ENCODE assay signal across 9 cellular contexts in the genomic region with DNA sequence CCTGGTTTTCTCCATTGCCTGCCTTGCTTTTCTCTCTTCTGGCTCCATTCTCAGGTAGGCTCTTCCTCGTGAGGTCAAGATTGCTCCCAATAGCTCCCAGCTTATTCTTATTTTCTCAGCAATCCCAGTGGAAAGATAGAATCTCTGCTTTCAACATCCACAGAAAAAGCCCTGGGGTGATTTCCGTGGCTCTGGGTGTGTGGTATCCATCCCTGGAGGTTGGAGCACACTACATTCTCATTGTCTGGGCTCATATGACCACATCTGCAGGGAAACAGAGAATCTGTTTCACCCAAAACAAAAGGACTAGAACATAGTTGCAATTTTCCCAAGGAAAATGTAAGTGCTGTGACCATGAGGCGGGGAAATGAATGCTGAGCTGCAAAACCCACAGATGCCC.
"Had no signal": no experiment of that assay in that cellular context is flagged by ENCODE, and none has a peak within 500 bp of the region (broad histone marks: within the 10 kb centered on the region; RNA-seq: fewer than 3 reads in every experiment).

No MANE protein-coding gene starts in this region.

- FAIRE-seq: H1, H54, K562 had no signal

- H3K36me3 ChIP-seq: HAP-1 had no signal

- H3K27ac Mint-ChIP-seq: HFFc6 had no signal

- H3K9me3 ChIP-seq: HAP-1 had no signal

- H3K9ac ChIP-seq: GM23248 had no signal

- H3K4me3 Mint-ChIP-seq: HFFc6 had no signal

- DNase-seq: GM23248, HFFc6, IMR-90 had no signal

- H2AFZ ChIP-seq: GM23248 had no signal

- H3K27ac ChIP-seq: GM23248, HL-60 had no signal

- ATAC-seq: HCT116, K562 had no signal

- H3K4me3 ChIP-seq: GM23248, HAP-1, K562 had no signal

- H3K4me1 ChIP-seq: HAP-1 had no signal
